8 cellular contexts compared by ENCODE assay signal in genomic region chr2:16378031-16378430, GRCh38.
"Had no signal": no experiment of that assay in that cellular context is flagged by ENCODE, and none has a peak within 500 bp of the region (broad histone marks: within the 10 kb centered on the region; RNA-seq: fewer than 3 reads in every experiment).

No MANE protein-coding gene starts in this region.

- H3K4me3 ChIP-seq: HAP-1, K562 had no signal

- H3K4me3 Mint-ChIP-seq: HFFc6 had no signal

- H3K36me3 ChIP-seq: HAP-1 had no signal

- H3K4me1 ChIP-seq: HAP-1 had no signal

- ATAC-seq: HCT116, K562 had no signal

- DNase-seq: GOT3, H7, HFFc6, IMR-90, KG1 had no signal

- H3K27ac Mint-ChIP-seq: HFFc6 had no signal
